ENCODE assay signal across 12 cellular contexts in genomic region chr12:76738824-76739579, GRCh38.
"Had no signal": no experiment of that assay in that cellular context is flagged by ENCODE, and none has a peak within 500 bp of the region (broad histone marks: within the 10 kb centered on the region; RNA-seq: fewer than 3 reads in every experiment).

No MANE protein-coding gene starts in this region.

- H3K27ac ChIP-seq: brain microvascular endothelial cell, suprapubic skin, upper lobe of right lung had no signal

- H3K9me3 ChIP-seq: suprapubic skin, upper lobe of right lung had no signal

- ATAC-seq: natural killer cell, upper lobe of right lung had no signal

- H3K4me1 ChIP-seq: suprapubic skin, upper lobe of right lung had no signal

- H3K4me3 Mint-ChIP-seq: activated CD4-positive, alpha-beta memory T cell treated with anti-CD3 and anti-CD28 coated beads for 36 hours; activated naive CD8-positive, alpha-beta T cell treated with anti-CD3 and anti-CD28 coated beads for 36 hours; natural killer cell had no signal

- H3K36me3 ChIP-seq: brain microvascular endothelial cell, suprapubic skin, upper lobe of right lung had no signal

- H3K27ac Mint-ChIP-seq: activated CD4-positive, alpha-beta memory T cell treated with anti-CD3 and anti-CD28 coated beads for 36 hours; activated naive CD8-positive, alpha-beta T cell treated with anti-CD3 and anti-CD28 coated beads for 36 hours; natural killer cell had no signal

- H3K4me3 ChIP-seq: suprapubic skin, upper lobe of right lung had no signal

- DNase-seq: activated CD4-positive, alpha-beta memory T cell treated with anti-CD3 and anti-CD28 coated beads for 36 hours; activated gamma-delta T cell; activated naive CD8-positive, alpha-beta T cell treated with anti-CD3 and anti-CD28 coated beads for 36 hours; activated T-cell treated with anti-CD3 and anti-CD28 coated beads, Interleukin-2, amount 50 U/mL, for 48 hours; brain microvascular endothelial cell; dermis blood vessel endothelial cell; natural killer cell; stimulated activated CD4-positive, alpha-beta T cell treated with anti-CD3 and anti-CD28 coated beads, Interleukin-12 subunit alpha, Interleukin-12 subunit beta, amount 100 ng/mL, for 4 hours; stimulated activated CD4-positive, alpha-beta T cell treated with anti-CD3 and anti-CD28 coated beads, Interleukin-2, amount 100 ng/mL, for 48 hours; stimulated activated naive CD4-positive, alpha-beta T cell treated with Interleukin-2 at 50 U/mL for 16 hours; upper lobe of right lung had no signal

- H3K4me1 Mint-ChIP-seq: activated naive CD8-positive, alpha-beta T cell treated with anti-CD3 and anti-CD28 coated beads for 36 hours; natural killer cell had no signal

- H3K36me3 Mint-ChIP-seq: natural killer cell had no signal

- H3K27me3 Mint-ChIP-seq: activated naive CD8-positive, alpha-beta T cell treated with anti-CD3 and anti-CD28 coated beads for 36 hours had no signal

- H3K27me3 ChIP-seq: brain microvascular endothelial cell, suprapubic skin, upper lobe of right lung had no signal

- H3K9me3 Mint-ChIP-seq: natural killer cell had no signal
